In the genomic region with DNA sequence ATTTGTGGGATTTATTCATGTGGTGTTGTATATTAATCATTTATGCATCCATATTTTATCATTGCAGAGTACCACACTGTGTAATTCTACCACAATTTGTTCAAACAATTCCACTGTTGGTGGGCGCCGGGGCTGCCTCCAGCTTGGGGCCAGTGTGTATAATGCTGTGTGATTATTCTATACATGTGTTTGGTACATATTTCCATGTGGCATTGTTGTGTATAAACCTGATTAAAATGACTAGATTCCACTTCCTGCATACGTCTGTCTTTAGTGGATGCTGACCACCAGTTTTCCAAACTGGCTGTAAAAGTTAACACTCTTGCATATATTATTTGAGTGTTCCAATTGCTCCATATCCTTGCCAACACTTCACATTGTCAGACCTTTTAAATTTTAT, we compare ENCODE assay signal across 8 cellular contexts.
"Had no signal": no experiment of that assay in that cellular context is flagged by ENCODE, and none has a peak within 500 bp of the region (broad histone marks: within the 10 kb centered on the region; RNA-seq: fewer than 3 reads in every experiment).

No MANE protein-coding gene starts in this region.

- ATAC-seq: GM12878 had no signal

- DNase-seq: GDM1, GF-D8 had no signal

- FAIRE-seq: G401.6, GM12878, GM12891, GM12892, GM18507, GM19239 had no signal

- H3K4me3 ChIP-seq: GM12878 had no signal
